10 cellular contexts compared by ENCODE assay signal in the genomic region with DNA sequence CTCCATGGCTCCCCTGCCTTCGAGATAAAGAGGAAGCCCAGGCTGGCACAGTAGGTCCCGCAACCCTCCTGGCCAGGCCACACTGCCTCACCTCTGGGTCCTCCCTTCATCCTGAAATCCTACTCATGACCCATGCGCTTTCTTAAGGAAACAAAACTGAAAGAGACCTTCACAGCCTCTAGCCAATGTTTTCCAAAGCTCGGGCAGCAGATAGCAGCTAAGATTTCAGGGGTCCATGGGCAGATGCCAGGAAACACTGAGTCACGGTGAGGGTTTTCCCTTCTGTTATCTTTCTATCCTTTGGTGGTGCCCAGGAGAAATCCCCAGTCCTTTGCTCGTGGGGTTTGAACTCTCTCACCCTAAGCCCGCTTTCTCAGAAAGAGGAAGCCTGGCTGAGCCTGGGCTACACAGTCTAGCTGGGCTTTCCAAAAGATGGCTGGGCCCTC. TPM values are rescaled to one million over a fixed set of nuclear protein-coding genes. Genes with fewer than 3 reads are reported as not detected.
A peak's percentile ranks its signal among the peaks of the same experiment; 100 is the strongest.
DNase-seq lines count a peak whose midpoint lies in the region; ATAC-seq and TF ChIP-seq lines count a peak whose summit lies in the region.
"Had no signal": no experiment of that assay in that cellular context is flagged by ENCODE, and none has a peak within 500 bp of the region (broad histone marks: within the 10 kb centered on the region; RNA-seq: fewer than 3 reads in every experiment).

No MANE protein-coding gene starts in this region.

- no peaks in the 10 kb centered on the region for H4K20me1 ChIP-seq in SK-N-SH (ENCODE audit: insufficient read depth)

- WGBS in SK-N-SH (ENCODE audit: low lambda C conversion rate), result 51% methylated on average over 7 of the region's 7 CpGs
- WGBS in esophagus squamous epithelium, 2 donors, result 50 to 66% methylated on average over 7 of the region's 7 CpGs

- H3K9me2 ChIP-seq in SK-N-SH, result no peaks in the 10 kb centered on the region

- TF ChIP-seq RAD21 in SK-N-SH (IDR thresholded peaks at IDR 0.05; ENCODE audit: low read length), result no peak

- H3K27me3 ChIP-seq in SK-N-SH (ENCODE audit: insufficient read depth), result no peaks in the 10 kb centered on the region
- H3K27me3 ChIP-seq in esophagus squamous epithelium, result no peaks in the 10 kb centered on the region

- TF ChIP-seq CTCF in SK-N-SH (IDR thresholded peaks at IDR 0.05) (no peak), fibroblast of pulmonary artery (IDR thresholded peaks at IDR 0.05; ENCODE audit: low read length, missing control alignments) (no peak), esophagus squamous epithelium (IDR thresholded peaks at IDR 0.05) (no peak)

- CTCF ChIA-PET in SK-N-SH (lab: Yijun Ruan, JAX), result no interaction called here

- DNase-seq in A172 (ENCODE audit: low spot score), result peak; percentile 22
- no peak for DNase-seq in SK-N-SH
- DNase-seq in fibroblast of pulmonary artery (ENCODE audit: low read depth), result peak; percentile 72
- no peak for DNase-seq in activated gamma-delta T cell (lab: John Stamatoyannopoulos, UW)
- no peak for DNase-seq in esophagus squamous epithelium (lab: John Stamatoyannopoulos, UW)
- DNase-seq in cerebellar cortex (ENCODE audit: low spot score), result no peak
- no peak for DNase-seq in NCI-H748 treated with DMSO at 0.1 percent for 48 hours (lab: John Stamatoyannopoulos, UW)

- no peaks in the 10 kb centered on the region for H3K79me2 ChIP-seq in SK-N-SH (ENCODE audit: insufficient read depth)
- H3K79me2 ChIP-seq: parathyroid adenoma had no signal

- H3K4me3 ChIP-seq in SK-N-SH (ENCODE audit: low read depth in 2 of 2, low read length in 1 of 2) (no peak overlapping the region), fibroblast of pulmonary artery (replicated peaks; ENCODE audit: low read depth, low read length) (peak overlapping the region; percentile 12), esophagus squamous epithelium (no peak overlapping the region)
- H3K4me3 ChIP-seq: gastroesophageal sphincter had no signal

- no peaks in the 10 kb centered on the region for H3K9me3 ChIP-seq in SK-N-SH
- no peaks in the 10 kb centered on the region for H3K9me3 ChIP-seq in esophagus squamous epithelium
- H3K9me3 ChIP-seq: gastroesophageal sphincter had no signal

- POLR2A ChIA-PET in SK-N-SH (lab: Yijun Ruan, JAX), result no interaction called here

- ATAC-seq in GM19351 (IDR thresholded peaks at IDR 0.05; ENCODE audit: unreplicated experiment), result peak; percentile 31
- ATAC-seq: gastroesophageal sphincter had no signal

- peaks cover 7% of the 10 kb centered on the region for H3F3A ChIP-seq in SK-N-SH (replicated peaks; ENCODE audit: insufficient read depth)

- peak overlapping the region; percentile 8; the same call in 1 of the 2 replicates for H3K4me2 ChIP-seq in SK-N-SH

- no peaks in the 10 kb centered on the region for H3K36me3 ChIP-seq in SK-N-SH (replicated peaks in 1 of 2; ENCODE audit: control insufficient read depth in 1 of 2, insufficient read depth in 2 of 2, low read length in 1 of 2)
- H3K36me3 ChIP-seq in esophagus squamous epithelium, result peaks cover 0 to 4% (median 0%) of the 10 kb centered on the region in 3 donors
- H3K36me3 ChIP-seq: gastroesophageal sphincter had no signal

- no peak for TF ChIP-seq POLR2A in esophagus squamous epithelium (IDR thresholded peaks at IDR 0.05)

- H3K9ac ChIP-seq in SK-N-SH, result peak overlapping the region; percentile 13; the same call in 1 of the 2 replicates
- H3K9ac ChIP-seq: parathyroid adenoma had no signal

- peaks cover 0 to 3% of the 10 kb centered on the region in 2 experiments; a peak in 1 of 4 replicates for H3K4me1 ChIP-seq in SK-N-SH (ENCODE audit: control insufficient read depth in 1 of 2, insufficient read depth in 2 of 2, low read depth in 1 of 2, low read length in 1 of 2)
- H3K4me1 ChIP-seq in esophagus squamous epithelium, result peaks cover 0 to 10% (median 0%) of the 10 kb centered on the region in 3 donors
- H3K4me1 ChIP-seq: gastroesophageal sphincter, parathyroid adenoma had no signal

- peak overlapping the region in 1 of 2 experiments; percentile 40; a peak in 2 of 4 replicates for H3K27ac ChIP-seq in SK-N-SH (ENCODE audit: low read depth in 2 of 2, low read length in 1 of 2)
- H3K27ac ChIP-seq in esophagus squamous epithelium, result peak overlapping the region in 1 of 4 donors; percentile 3
- H3K27ac ChIP-seq: gastroesophageal sphincter, parathyroid adenoma had no signal

- no peak for TF ChIP-seq EP300 in SK-N-SH (IDR thresholded peaks at IDR 0.05; ENCODE audit: borderline replicate concordance in 1 of 2, low read depth in 1 of 2, low read length in 1 of 2)

- H2AFZ ChIP-seq in SK-N-SH (ENCODE audit: low read depth), result peak overlapping the region; percentile 61; the same call in 1 of the 2 replicates
- H2AFZ ChIP-seq: parathyroid adenoma had no signal

- intact Hi-C loops in esophagus squamous epithelium (cut with DNase I), result no loop called here

TF ChIP-seq in SK-N-SH, 30 proteins besides CTCF, POLR2A, EP300 and RAD21:
- TF ChIP-seq, protein P1, sequence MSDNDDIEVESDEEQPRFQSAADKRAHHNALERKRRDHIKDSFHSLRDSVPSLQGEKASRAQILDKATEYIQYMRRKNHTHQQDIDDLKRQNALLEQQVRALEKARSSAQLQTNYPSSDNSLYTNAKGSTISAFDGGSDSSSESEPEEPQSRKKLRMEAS (IDR thresholded peaks at IDR 0.05; ENCODE audit: low read depth), result no peak
- TF ChIP-seq TAF1 (IDR thresholded peaks at IDR 0.05; ENCODE audit: borderline replicate concordance, low read depth, low read length), result no peak
- TF ChIP-seq MXI1 (IDR thresholded peaks at IDR 0.05; ENCODE audit: low read depth, low read length), result no peak
- no peak for TF ChIP-seq GATA2 (CRISPR knock-in tag; IDR thresholded peaks at IDR 0.05)
- TF ChIP-seq FOSL2 (IDR thresholded peaks at IDR 0.05; ENCODE audit: borderline replicate concordance, low read depth), result peak; percentile 20; the same call in 1 of the 2 replicates
- TF ChIP-seq YY1 (IDR thresholded peaks at IDR 0.05; ENCODE audit: low read depth), result no peak

RNA-seq across cellular contexts. Expression of a gene that starts 26.6 kb away (rescaled TPM):
- total RNA-seq in A172 (2014; rRNA removed; shearing (Covaris generic)), result 5.8 and 7.5 TPM in 2 replicates
- 0.97 and 1.3 TPM in 2 replicates for polyA plus RNA-seq in SK-N-SH (2012; rRNA removed)
- polyA plus RNA-seq in SK-N-SH (2012; cell fraction: cytosol; rRNA removed), result 0.70 and 1.0 TPM in 2 replicates
- polyA plus RNA-seq in SK-N-SH (2012; cell fraction: nucleus; rRNA removed), result 1.1 and 1.4 TPM in 2 replicates
- total RNA-seq in esophagus squamous epithelium, result 10 to 100 TPM; 16.4 to 60.9 (median 48.8) TPM

Comparison
In these comparisons a context has a peak if more than half of its experiments do, and no peak if none do; other contexts are left out.
1. DNase-seq: peak in A172 (single experiment) and fibroblast of pulmonary artery (single experiment); none in SK-N-SH (single experiment), activated gamma-delta T cell (single experiment), esophagus squamous epithelium (single experiment), cerebellar cortex (single experiment) and NCI-H748 treated with DMSO at 0.1 percent for 48 hours (single experiment).